12 cellular contexts compared by ENCODE assay signal in the genomic region with DNA sequence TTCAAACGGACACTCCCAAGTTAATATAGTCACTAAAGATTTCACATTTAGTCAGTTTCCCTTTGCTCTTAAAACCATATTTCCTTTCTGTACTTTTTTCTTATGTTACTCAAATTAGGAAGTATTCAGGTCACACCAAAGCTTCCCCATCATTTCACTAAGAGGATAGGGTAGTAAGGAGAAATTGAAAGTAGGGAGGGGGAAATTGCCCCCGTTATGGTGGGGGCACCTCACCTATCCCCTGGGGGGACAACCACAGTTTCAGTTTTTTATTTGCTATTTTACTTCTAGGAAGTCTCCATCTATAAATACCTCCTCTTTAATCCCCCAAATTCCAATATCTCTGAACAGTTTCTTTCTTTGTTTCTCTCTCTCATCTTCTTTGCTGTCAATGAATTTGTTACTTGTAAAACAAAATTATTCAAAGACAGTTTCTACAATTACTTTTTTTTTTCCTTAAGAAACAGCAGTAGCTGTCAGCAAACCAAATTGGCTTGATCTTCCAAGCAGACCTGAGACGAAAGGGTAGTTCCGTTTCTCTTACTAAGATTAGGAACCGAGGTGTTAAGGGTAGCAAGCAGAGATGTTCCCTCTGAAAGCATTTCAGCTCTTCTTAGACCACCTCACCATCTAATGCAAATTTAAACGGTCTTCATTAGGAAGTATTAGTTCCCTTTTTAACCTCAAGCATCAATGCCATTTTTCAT.
DNase-seq lines count a peak whose midpoint lies in the region; ATAC-seq and TF ChIP-seq lines count a peak whose summit lies in the region.
"Had no signal": no experiment of that assay in that cellular context is flagged by ENCODE, and none has a peak within 500 bp of the region (broad histone marks: within the 10 kb centered on the region; RNA-seq: fewer than 3 reads in every experiment).

No MANE protein-coding gene starts in this region.

- H3K4me1 Mint-ChIP-seq in activated T-helper 1 cell treated with anti-CD3 and anti-CD28 coated beads, Interleukin-12 subunit alpha, Interleukin-12 subunit beta, Interleukin-2, Interleukin-4 antibody, amounts not matched to agents 30 ng/mL and 10 ng/mL and 1 ng/mL, durations not matched to agents 14 hours and 24 hours and 36 hours (ENCODE audit: low read depth) = peaks cover 44% of the 10 kb centered on the region

- TF ChIP-seq CTCF in DOHH2 (IDR thresholded peaks at IDR 0.05; ENCODE audit: low read depth, low read length, poor library complexity, severe bottlenecking) = no peak
- no peak for TF ChIP-seq CTCF in foreskin fibroblast (IDR thresholded peaks at IDR 0.05; ENCODE audit: low read depth, low read length)

- no peaks in the 10 kb centered on the region for H3K79me2 ChIP-seq in DOHH2 (ENCODE audit: control insufficient read depth, low read length)

- intact Hi-C loops in activated T-helper 1 cell treated with anti-CD3 and anti-CD28 coated beads, Interleukin-12 subunit alpha, Interleukin-12 subunit beta, Interleukin-2, Interleukin-4 antibody, amounts not matched to agents 30 ng/mL and 10 ng/mL and 1 ng/mL, durations not matched to agents 14 hours and 24 hours and 36 hours (cut with micrococcal nuclease) = no loop called here

- H3K36me3 Mint-ChIP-seq in activated T-helper 1 cell treated with anti-CD3 and anti-CD28 coated beads, Interleukin-12 subunit alpha, Interleukin-12 subunit beta, Interleukin-2, Interleukin-4 antibody, amounts not matched to agents 30 ng/mL and 10 ng/mL and 1 ng/mL, durations not matched to agents 14 hours and 24 hours and 36 hours (ENCODE audit: low read depth) = peaks cover 3% of the 10 kb centered on the region

- peaks cover 11% of the 10 kb centered on the region for H3K4me1 ChIP-seq in DOHH2 (ENCODE audit: control insufficient read depth, low read length)
- H3K4me1 ChIP-seq: testis had no signal

- peaks cover 11% of the 10 kb centered on the region for H3K27me3 ChIP-seq in DOHH2 (ENCODE audit: control insufficient read depth, low read length)
- H3K27me3 ChIP-seq: testis had no signal

- H3K27me3 Mint-ChIP-seq in activated T-helper 1 cell treated with anti-CD3 and anti-CD28 coated beads, Interleukin-12 subunit alpha, Interleukin-12 subunit beta, Interleukin-2, Interleukin-4 antibody, amounts not matched to agents 30 ng/mL and 10 ng/mL and 1 ng/mL, durations not matched to agents 14 hours and 24 hours and 36 hours (ENCODE audit: insufficient read depth) = peaks cover 42% of the 10 kb centered on the region
- H3K27me3 Mint-ChIP-seq: activated naive CD8-positive, alpha-beta T cell treated with anti-CD3 and anti-CD28 coated beads, Interleukin-2, amount 10 ng/mL, durations not matched to agents 7 days and 5 days had no signal

- DNase-seq in activated gamma-delta T cell treated with Interleukin-2 at 50 U/mL for 16 hours = no peak
- DNase-seq in foreskin fibroblast = no peak
- DNase-seq in activated T-helper 1 cell treated with anti-CD3 and anti-CD28 coated beads, Interleukin-12 subunit alpha, Interleukin-12 subunit beta, Interleukin-2, Interleukin-4 antibody, amounts not matched to agents 30 ng/mL and 10 ng/mL and 1 ng/mL, durations not matched to agents 14 hours and 24 hours and 36 hours (ENCODE audit: low spot score) = no peak
- DNase-seq in effector CD4-positive, alpha-beta T cell = no peak
- DNase-seq: activated naive CD8-positive, alpha-beta T cell treated with anti-CD3 and anti-CD28 coated beads, Interleukin-2, amount 10 ng/mL, durations not matched to agents 7 days and 5 days; naive thymus-derived CD4-positive, alpha-beta T cell; testis; WERI-Rb-1 had no signal

- no peaks in the 10 kb centered on the region for H3K9me3 ChIP-seq in DOHH2 (ENCODE audit: control insufficient read depth, insufficient read depth, low read length)
- H3K9me3 ChIP-seq: testis had no signal

- peak overlapping the region; percentile 14; the same call in 1 of the 2 replicates for H3K4me2 ChIP-seq in DOHH2 (ENCODE audit: low read length)

- no peaks in the 10 kb centered on the region for H3K36me3 ChIP-seq in DOHH2 (ENCODE audit: control insufficient read depth, low read length)
- H3K36me3 ChIP-seq: WERI-Rb-1 had no signal

- peak; percentile 83 for ATAC-seq in GM19043 (IDR thresholded peaks at IDR 0.05; ENCODE audit: low read depth, unreplicated experiment)
- ATAC-seq in HG02642 (IDR thresholded peaks at IDR 0.05; ENCODE audit: poor library complexity, unreplicated experiment) = peak; percentile 89
- peak; percentile 91 for ATAC-seq in HG03460 (IDR thresholded peaks at IDR 0.05; ENCODE audit: unreplicated experiment)
- ATAC-seq: naive thymus-derived CD4-positive, alpha-beta T cell had no signal

- no peak overlapping the region for H3K27ac ChIP-seq in DOHH2 (ENCODE audit: low read depth, low read length)
- H3K27ac ChIP-seq: testis, WERI-Rb-1 had no signal

- H3F3A ChIP-seq in DOHH2 (ENCODE audit: control insufficient read depth, insufficient read depth) = no peaks in the 10 kb centered on the region

- no peaks in the 10 kb centered on the region for H3K9me3 Mint-ChIP-seq in activated T-helper 1 cell treated with anti-CD3 and anti-CD28 coated beads, Interleukin-12 subunit alpha, Interleukin-12 subunit beta, Interleukin-2, Interleukin-4 antibody, amounts not matched to agents 30 ng/mL and 10 ng/mL and 1 ng/mL, durations not matched to agents 14 hours and 24 hours and 36 hours
- H3K9me3 Mint-ChIP-seq: activated naive CD8-positive, alpha-beta T cell treated with anti-CD3 and anti-CD28 coated beads, Interleukin-2, amount 10 ng/mL, durations not matched to agents 7 days and 5 days had no signal

- H3K9me2 ChIP-seq in DOHH2 (replicated peaks; ENCODE audit: control insufficient read depth, low read length) = no peaks in the 10 kb centered on the region

- no peaks in the 10 kb centered on the region for H4K20me1 ChIP-seq in DOHH2 (ENCODE audit: control insufficient read depth, insufficient read depth, low read depth, low read length)

- H3K4me3 ChIP-seq in DOHH2 (ENCODE audit: low read length) (no peak overlapping the region), foreskin fibroblast (ENCODE audit: low read depth in 1 of 2, low read length in 2 of 2) (no peak overlapping the region)
- H3K4me3 ChIP-seq: testis had no signal

- H3K4me3 Mint-ChIP-seq in activated T-helper 1 cell treated with anti-CD3 and anti-CD28 coated beads, Interleukin-12 subunit alpha, Interleukin-12 subunit beta, Interleukin-2, Interleukin-4 antibody, amounts not matched to agents 30 ng/mL and 10 ng/mL and 1 ng/mL, durations not matched to agents 14 hours and 24 hours and 36 hours = no peak overlapping the region
- H3K4me3 Mint-ChIP-seq: activated naive CD8-positive, alpha-beta T cell treated with anti-CD3 and anti-CD28 coated beads, Interleukin-2, amount 10 ng/mL, durations not matched to agents 7 days and 5 days; naive thymus-derived CD4-positive, alpha-beta T cell had no signal

- H3K27ac Mint-ChIP-seq in activated T-helper 1 cell treated with anti-CD3 and anti-CD28 coated beads, Interleukin-12 subunit alpha, Interleukin-12 subunit beta, Interleukin-2, Interleukin-4 antibody, amounts not matched to agents 30 ng/mL and 10 ng/mL and 1 ng/mL, durations not matched to agents 14 hours and 24 hours and 36 hours = no peak overlapping the region
- H3K27ac Mint-ChIP-seq: activated naive CD8-positive, alpha-beta T cell treated with anti-CD3 and anti-CD28 coated beads, Interleukin-2, amount 10 ng/mL, durations not matched to agents 7 days and 5 days had no signal
